Comparison of ENCODE assay signal across 10 cellular contexts in the genomic region with DNA sequence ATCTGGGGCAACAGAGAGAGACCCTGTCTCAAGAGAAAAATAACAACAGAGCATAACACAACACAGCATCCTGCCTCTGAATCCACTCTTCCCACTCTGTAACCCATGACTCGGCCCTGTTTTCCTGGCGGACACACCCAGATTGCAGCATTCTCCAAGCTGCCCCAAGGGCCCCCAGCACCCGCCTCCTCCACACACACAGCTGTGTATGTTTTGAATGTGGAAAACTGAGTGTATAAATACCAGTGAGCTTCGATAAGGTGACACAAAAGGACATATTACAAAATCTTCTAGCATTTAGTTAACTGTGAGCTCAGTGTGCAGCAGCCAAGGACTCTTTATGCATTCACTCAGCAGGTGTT. TPM values are rescaled to one million over a fixed set of nuclear protein-coding genes. Genes with fewer than 3 reads are reported as not detected.
DNase-seq lines count a peak whose midpoint lies in the region; ATAC-seq, FAIRE-seq and TF ChIP-seq lines count a peak whose summit lies in the region.
"Had no signal": no experiment of that assay in that cellular context is flagged by ENCODE, and none has a peak within 500 bp of the region (broad histone marks: within the 10 kb centered on the region; RNA-seq: fewer than 3 reads in every experiment).

No MANE protein-coding gene starts in this region.

- peaks cover 52% of the 10 kb centered on the region for H3K4me1 Mint-ChIP-seq in type B pancreatic cell (ENCODE audit: unreplicated experiment)

- TF ChIP-seq EP300 in HepG2 (IDR thresholded peaks at IDR 0.05; ENCODE audit: low read depth in 2 of 2, low read length in 2 of 2) (peak; percentile 51 to 75; a peak in 2 of 4 replicates), HepG2 (CRISPR knock-in tag; IDR thresholded peaks at IDR 0.05; ENCODE audit: borderline replicate concordance) (peak; percentile 27; the same call in 1 of the 2 replicates)

- 70 to 80% methylated on average over 2 to 4 of the region's 4 CpGs for WGBS in ectodermal cell, 2 experiments
- 11% methylated on average over 3 of the region's 4 CpGs for WGBS in HepG2 (ENCODE audit: low lambda C conversion rate)

- H3K9me3 ChIP-seq in ectodermal cell (ENCODE audit: control insufficient read depth, low read length) (no peaks in the 10 kb centered on the region), HepG2 (ENCODE audit: low read length) (no peaks in the 10 kb centered on the region)
- H3K9me3 ChIP-seq: Peyer's patch had no signal

- no peaks in the 10 kb centered on the region for H3K27me3 ChIP-seq in ectodermal cell (ENCODE audit: control insufficient read depth, insufficient read depth, low read length, poor library complexity, severe bottlenecking)
- H3K27me3 ChIP-seq in HepG2 (ENCODE audit: control insufficient read depth in 1 of 2, insufficient read depth in 2 of 2, low read length in 2 of 2), result no peaks in the 10 kb centered on the region
- H3K27me3 ChIP-seq: Peyer's patch had no signal

- H3K27me3 Mint-ChIP-seq in type B pancreatic cell, result no peaks in the 10 kb centered on the region

- peak overlapping the region; percentile 45 for H3K27ac Mint-ChIP-seq in type B pancreatic cell

- H4K20me1 ChIP-seq in HepG2 (ENCODE audit: insufficient read depth, low read length), result peaks cover 3% of the 10 kb centered on the region; the same call in 1 of the 2 replicates

- DNase-seq in HK-2 (ENCODE audit: unreplicated experiment), result peak; percentile 25
- DNase-seq in HepG2 (ENCODE audit: low spot score), result peak; percentile 83
- no peak for DNase-seq in type B pancreatic cell (ENCODE audit: extremely low spot score, unreplicated experiment)
- no peak for DNase-seq in activated CD8-positive, alpha-beta memory T cell treated with anti-CD3 and anti-CD28 coated beads for 24 hours
- DNase-seq in cerebellar nuclear complex (lab: John Stamatoyannopoulos, UW), result no peak
- no peak for DNase-seq in NCI-H2081 (lab: John Stamatoyannopoulos, UW)

- BruUV-seq in HepG2 (replicated peaks; lab: Mats Ljungman, UMichigan), result TSS peak; percentile 36

- peak overlapping the region; percentile 48 for H3K9ac ChIP-seq in HepG2 (ENCODE audit: insufficient read depth, low read depth, low read length)

- FAIRE-seq in HepG2 (lab: Jason Lieb, UNC), result peak; percentile 76
- FAIRE-seq: GM12891 had no signal

- H3K4me2 ChIP-seq in HepG2 (ENCODE audit: low read depth, low read length), result peak overlapping the region; percentile 87

- H3K4me3 ChIP-seq in ectodermal cell (ENCODE audit: insufficient read depth, low read depth, low read length), result no peak overlapping the region
- H3K4me3 ChIP-seq in HepG2 (replicated peaks in 1 of 3; ENCODE audit: insufficient read depth in 1 of 3, low read depth in 2 of 3, low read length in 3 of 3), result peak overlapping the region in 2 of 3 experiments; percentile 9 to 65; a peak in 2 of 6 replicates
- H3K4me3 ChIP-seq: coronary artery, Peyer's patch had no signal

- peak; percentile 63 for ATAC-seq in HepG2

- H2AFZ ChIP-seq in HepG2 (ENCODE audit: low read length), result no peak overlapping the region

- intact Hi-C loops in HepG2 (cut with micrococcal nuclease; ENCODE audit: unreplicated experiment), result loop anchor here (10.0 kb wide), 1 partner anchor 140 kb away; a partner anchor contains a TSS

- H3K79me2 ChIP-seq in HepG2 (ENCODE audit: insufficient read depth, low read length), result peaks cover 23% of the 10 kb centered on the region

- CTCF ChIA-PET in HepG2 (lab: Yijun Ruan, JAX; ENCODE audit: low intra/inter-chr PET ratio, low total read pairs), result interaction anchor here (1.2 to 2.7 kb wide), 2 partner anchors 45 to 56 kb away, joined by 4 to 51 read pairs; no protein-coding TSS in a partner anchor

- no peak for TF ChIP-seq RAD21 in HepG2 (CRISPR knock-in tag; IDR thresholded peaks at IDR 0.05)

- TF ChIP-seq CTCF in HepG2 (CRISPR knock-in tag; IDR thresholded peaks at IDR 0.05) (no peak), type B pancreatic cell (conservative IDR thresholded peaks at IDR 0.05) (no peak)

- H3K9me3 Mint-ChIP-seq in type B pancreatic cell, result no peaks in the 10 kb centered on the region

- H3K36me3 ChIP-seq in ectodermal cell (ENCODE audit: control insufficient read depth, insufficient read depth, low read length), result peaks cover 5% of the 10 kb centered on the region
- peaks cover 0 to 6% of the 10 kb centered on the region in 2 experiments; a peak in 3 of 5 replicates for H3K36me3 ChIP-seq in HepG2 (replicated peaks in 1 of 2; ENCODE audit: control insufficient read depth in 1 of 2, insufficient read depth in 2 of 2, low read length in 2 of 2)
- H3K36me3 ChIP-seq: Peyer's patch had no signal

- in situ Hi-C loops in HepG2 (cut with HindIII; ENCODE audit: extremely low pct_ligation_motif_present, low pct_unique_long_range_greater_than_20kb), result no loop called here

- H3K4me1 ChIP-seq in ectodermal cell (ENCODE audit: control insufficient read depth, insufficient read depth, low read length) (peaks cover 15% of the 10 kb centered on the region), HepG2 (ENCODE audit: insufficient read depth, low read length) (peaks cover 97% of the 10 kb centered on the region)

- H3K4me3 Mint-ChIP-seq in type B pancreatic cell, result peak overlapping the region; percentile 24

- H3K27ac ChIP-seq in ectodermal cell (ENCODE audit: insufficient read depth, low read depth, low read length, poor library complexity, severe bottlenecking), result peak overlapping the region; percentile 63
- H3K27ac ChIP-seq in HepG2 (ENCODE audit: extremely low read length, insufficient read depth, low read length), result peak overlapping the region; percentile 70

- POLR2A ChIA-PET in HepG2 (lab: Yijun Ruan, JAX), result interaction anchor here (1.0 to 12.8 kb wide), 20 partner anchors 8 to 383 kb away, joined by 3 to 328 read pairs (median 8); a partner anchor contains a TSS

- H3K36me3 Mint-ChIP-seq in type B pancreatic cell, result no peaks in the 10 kb centered on the region

- 0 out of 4 replicates have a peak, but pooled peaks of 1 of the 2 experiments have one; percentile 5 for TF ChIP-seq POLR2A in HepG2 (IDR thresholded peaks at IDR 0.05; ENCODE audit: insufficient read depth in 1 of 2, low read depth in 2 of 2, low read length in 2 of 2)

TF ChIP-seq in HepG2, 621 proteins besides CTCF, POLR2A, EP300 and RAD21 (continues in another document):
- TF ChIP-seq, protein P1, sequence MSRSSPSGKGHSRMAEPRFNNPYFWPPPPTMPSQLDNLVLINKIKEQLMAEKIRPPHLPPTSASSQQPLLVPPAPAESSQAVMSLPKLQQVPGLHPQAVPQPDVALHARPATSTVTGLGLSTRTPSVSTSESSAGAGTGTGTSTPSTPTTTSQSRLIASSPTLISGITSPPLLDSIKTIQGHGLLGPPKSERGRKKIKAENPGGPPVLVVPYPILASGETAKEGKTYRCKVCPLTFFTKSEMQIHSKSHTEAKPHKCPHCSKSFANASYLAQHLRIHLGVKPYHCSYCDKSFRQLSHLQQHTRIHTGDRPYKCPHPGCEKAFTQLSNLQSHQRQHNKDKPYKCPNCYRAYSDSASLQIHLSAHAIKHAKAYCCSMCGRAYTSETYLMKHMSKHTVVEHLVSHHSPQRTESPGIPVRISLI (CRISPR knock-in tag; IDR thresholded peaks at IDR 0.05; ENCODE audit: borderline replicate concordance), result 0 out of 2 replicates have a peak, but pooled peaks have one; percentile 12
- TF ChIP-seq ZNF282 (IDR thresholded peaks at IDR 0.05; ENCODE audit: partially characterized antibody) (no peak), NFYB (CRISPR knock-in tag; IDR thresholded peaks at IDR 0.05) (no peak)
- TF ChIP-seq, protein P2, sequence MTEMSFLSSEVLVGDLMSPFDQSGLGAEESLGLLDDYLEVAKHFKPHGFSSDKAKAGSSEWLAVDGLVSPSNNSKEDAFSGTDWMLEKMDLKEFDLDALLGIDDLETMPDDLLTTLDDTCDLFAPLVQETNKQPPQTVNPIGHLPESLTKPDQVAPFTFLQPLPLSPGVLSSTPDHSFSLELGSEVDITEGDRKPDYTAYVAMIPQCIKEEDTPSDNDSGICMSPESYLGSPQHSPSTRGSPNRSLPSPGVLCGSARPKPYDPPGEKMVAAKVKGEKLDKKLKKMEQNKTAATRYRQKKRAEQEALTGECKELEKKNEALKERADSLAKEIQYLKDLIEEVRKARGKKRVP (CRISPR knock-in tag; IDR thresholded peaks at IDR 0.05), result peak in 1 of 2 experiments; percentile 80; a peak in 2 of 4 replicates

RNA-seq across cellular contexts. Expression of a gene that starts 13.0 kb away (rescaled TPM):
- polyA plus RNA-seq in ectodermal cell (2013, experiment 1 of 4), result 137 TPM
- polyA plus RNA-seq in ectodermal cell (2013, experiment 2 of 4), result 116 TPM
- polyA plus RNA-seq in ectodermal cell (2013, experiment 3 of 4), result 101 TPM
- 98.2 TPM for polyA plus RNA-seq in ectodermal cell (2013, experiment 4 of 4)
- 65.4 and 71.8 TPM in 2 replicates for total RNA-seq in HepG2 (2016; rRNA removed; fragmentation: Illumina TruSeq; extraction: Trizol)
- total RNA-seq in HepG2 (2016; cell fraction: cytosol; rRNA removed; fragmentation: Illumina TruSeq; extraction: Trizol; ENCODE audit: low read depth), result 77.7 and 94.9 TPM in 2 replicates
- total RNA-seq in HepG2 (2016; cell fraction: insoluble cytoplasmic fraction; rRNA removed; fragmentation: Illumina TruSeq; extraction: Trizol), result 58.3 and 76.5 TPM in 2 replicates
- 122 and 147 TPM in 2 replicates for total RNA-seq in HepG2 (2016; cell fraction: membrane; rRNA removed; fragmentation: Illumina TruSeq; extraction: Trizol)
- total RNA-seq in HepG2 (2016; cell fraction: nucleus; rRNA removed; fragmentation: Illumina TruSeq; extraction: Trizol), result 55.6 and 62.0 TPM in 2 replicates
- 28.8 and 37.8 TPM in 2 replicates for polyA plus RNA-seq in HepG2 (2011; rRNA removed)
- 28.2 and 43.4 TPM in 2 replicates for polyA plus RNA-seq in HepG2 (2011; cell fraction: cytosol; rRNA removed)
- 104 and 146 TPM in 2 replicates for polyA plus RNA-seq in HepG2 (2011; cell fraction: nucleus; rRNA removed)
- 56.2 and 62.5 TPM in 2 replicates for polyA plus RNA-seq in HepG2 (2012)
- polyA plus RNA-seq in HepG2 (2016; cell fraction: cytosol; fragmentation: Illumina TruSeq; extraction: Trizol; ENCODE audit: low read depth), result 83.4 and 111 TPM in 2 replicates
- 68.3 and 79.3 TPM in 2 replicates for polyA plus RNA-seq in HepG2 (2016; cell fraction: insoluble cytoplasmic fraction; fragmentation: Illumina TruSeq; extraction: Trizol; ENCODE audit: low read depth)
- 118 and 138 TPM in 2 replicates for polyA plus RNA-seq in HepG2 (2016; cell fraction: membrane; fragmentation: Illumina TruSeq; extraction: Trizol; ENCODE audit: low read depth)
- polyA plus RNA-seq in HepG2 (2016; cell fraction: nucleus; fragmentation: Illumina TruSeq; extraction: Trizol; ENCODE audit: insufficient read depth, low read depth), result 90.9 and 102 TPM in 2 replicates
- polyA minus RNA-seq in HepG2 (2011; rRNA and poly(A)+ RNA removed; ENCODE audit: low replicate concordance), result 45.6 and 172 TPM in 2 replicates
- 12.3 and 17.3 TPM in 2 replicates for polyA minus RNA-seq in HepG2 (2011; cell fraction: cytosol; rRNA and poly(A)+ RNA removed)
- 22.8 and 37.2 TPM in 2 replicates for polyA minus RNA-seq in HepG2 (2011; cell fraction: nucleus; rRNA and poly(A)+ RNA removed)
- total RNA-seq in type B pancreatic cell (ENCODE audit: low replicate concordance), result 53.6 and 56.3 TPM in 2 replicates

Comparison
In these comparisons a context has a peak if more than half of its experiments do, and no peak if none do; other contexts are left out.
1. DNase-seq: peak in HK-2 (single experiment) and HepG2 (single experiment); none in type B pancreatic cell (single experiment), activated CD8-positive, alpha-beta memory T cell treated with anti-CD3 and anti-CD28 coated beads for 24 hours (single experiment), cerebellar nuclear complex (0 of 2) and NCI-H2081 (0 of 2).